Comparison of ENCODE assay signal across 8 cellular contexts in the genomic region with DNA sequence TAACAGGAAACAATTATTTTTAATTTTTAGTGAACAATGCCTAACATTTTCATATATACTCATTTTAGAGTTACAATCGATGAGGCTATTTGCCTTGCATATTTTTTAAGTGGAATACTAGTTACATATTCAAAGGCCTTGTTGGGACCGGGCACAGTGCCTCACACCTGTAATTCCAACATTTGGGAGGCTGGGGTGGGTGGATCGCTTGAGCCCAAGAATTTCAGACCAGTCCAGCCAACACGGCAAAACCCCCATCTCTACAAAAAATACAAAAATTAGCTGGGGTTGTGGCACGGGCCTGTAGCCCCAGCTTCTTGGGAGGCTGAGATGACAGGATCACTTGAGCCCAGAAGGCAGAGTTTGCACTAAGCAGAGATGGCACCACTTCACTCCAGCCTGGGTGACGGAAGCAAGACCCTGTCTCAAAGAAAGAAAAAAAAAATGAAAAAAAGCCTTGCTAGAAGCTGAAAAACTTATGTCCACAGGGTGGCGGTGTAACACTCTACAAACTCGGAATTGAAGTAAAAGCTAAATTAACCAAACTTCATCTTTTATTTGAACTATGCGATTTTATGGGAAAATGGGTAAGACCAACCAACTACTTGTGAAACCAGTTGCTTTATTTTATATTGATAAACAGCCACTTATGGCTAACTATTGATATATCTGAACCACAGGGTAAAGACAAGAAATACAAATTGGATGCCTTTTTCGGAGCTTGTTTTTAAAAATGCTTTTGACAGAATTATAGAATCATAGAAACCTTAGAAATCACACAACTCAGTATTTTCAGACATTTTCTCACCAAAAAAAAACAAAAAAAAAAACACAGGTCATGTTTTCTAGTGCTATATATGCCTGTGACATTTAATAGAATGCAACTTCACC. TPM values are rescaled to one million over a fixed set of nuclear protein-coding genes. Genes with fewer than 3 reads are reported as not detected.
A peak's percentile ranks its signal among the peaks of the same experiment; 100 is the strongest.
DNase-seq lines count a peak whose midpoint lies in the region; ATAC-seq and TF ChIP-seq lines count a peak whose summit lies in the region.

No MANE protein-coding gene starts in this region.

- intact Hi-C loops in left ventricle myocardium inferior (cut with micrococcal nuclease) = loop anchor here (2.0 kb wide), 1 partner anchor 107 kb away; no protein-coding TSS in a partner anchor

- no peaks in the 10 kb centered on the region for H3K36me3 ChIP-seq in MG63
- no peaks in the 10 kb centered on the region for H3K36me3 ChIP-seq in left ventricle myocardium inferior
- H3K36me3 ChIP-seq in skeletal muscle satellite cell (ENCODE audit: insufficient read depth, low read length) = no peaks in the 10 kb centered on the region

- H3K4me2 ChIP-seq in skeletal muscle satellite cell (ENCODE audit: low read length) = peak overlapping the region; percentile 59

- no peaks in the 10 kb centered on the region for H3K27me3 ChIP-seq in MG63
- peaks cover 23% of the 10 kb centered on the region for H3K27me3 ChIP-seq in left ventricle myocardium inferior (ENCODE audit: low read depth)
- no peaks in the 10 kb centered on the region for H3K27me3 ChIP-seq in skeletal muscle satellite cell (ENCODE audit: control insufficient read depth, insufficient read depth, low read length)

- DNase-seq in GM12864 (ENCODE audit: low read depth) (peak; percentile 38), MG63 (peak; percentile 48), SK-N-DZ (ENCODE audit: low spot score) (peak; percentile 74), left ventricle myocardium inferior (no peak)
- DNase-seq in activated naive CD4-positive, alpha-beta T cell treated with anti-CD3 and anti-CD28 coated beads, Interleukin-2, amount 50 U/mL, for 16 hours = peak; percentile 64

- no peaks in the 10 kb centered on the region for H3K9me3 ChIP-seq in MG63
- H3K9me3 ChIP-seq in left ventricle myocardium inferior (replicated peaks) = no peaks in the 10 kb centered on the region
- no peaks in the 10 kb centered on the region for H3K9me3 ChIP-seq in skeletal muscle satellite cell (replicated peaks; ENCODE audit: low read length)

- peak overlapping the region; percentile 89 for H3K9ac ChIP-seq in skeletal muscle satellite cell (ENCODE audit: low read depth, low read length)

- ATAC-seq in GM21825 (IDR thresholded peaks at IDR 0.05; ENCODE audit: unreplicated experiment) (no peak), GM18870 (IDR thresholded peaks at IDR 0.05; ENCODE audit: unreplicated experiment) (no peak)

- H3K4me3 ChIP-seq in GM12864 (ENCODE audit: low read depth, low read length) (no peak overlapping the region), MG63 (no peak overlapping the region), left ventricle myocardium inferior (no peak overlapping the region), skeletal muscle satellite cell (ENCODE audit: low read length) (peak overlapping the region; percentile 16)

- TF ChIP-seq CTCF in GM12864 (IDR thresholded peaks at IDR 0.05; ENCODE audit: low read depth, low read length, missing control alignments) (peak; percentile 69), left ventricle myocardium inferior (IDR thresholded peaks at IDR 0.05; ENCODE audit: borderline replicate concordance) (peak; percentile 83)

- H3K4me1 ChIP-seq in left ventricle myocardium inferior = peaks cover 6% of the 10 kb centered on the region
- peaks cover 63% of the 10 kb centered on the region for H3K4me1 ChIP-seq in skeletal muscle satellite cell (ENCODE audit: control insufficient read depth, insufficient read depth, low read length)

- H3K27ac ChIP-seq in left ventricle myocardium inferior (replicated peaks) = no peak overlapping the region

RNA-seq across cellular contexts. Expression of a gene that starts 24.1 kb away (rescaled TPM):
- total RNA-seq in MG63 (2014; rRNA removed; shearing (Covaris generic); ENCODE audit: low replicate concordance) = 0.43 and 0.76 TPM in 2 replicates
- polyA plus RNA-seq in SK-N-DZ (2014; cell fraction: cytosol; rRNA removed) = not detected in 2 replicates
- polyA plus RNA-seq in SK-N-DZ (2014; cell fraction: nucleus; rRNA removed) = 0.02 TPM in 2 replicates
- 0.08 TPM for total RNA-seq in left ventricle myocardium inferior
- total RNA-seq in skeletal muscle satellite cell (2012; rRNA removed) = 2.0 and 4.3 TPM in 2 replicates

RNA-seq across cellular contexts. Expression of a gene that starts 32.7 kb away (rescaled TPM):
- total RNA-seq in MG63 (2014; rRNA removed; shearing (Covaris generic); ENCODE audit: low replicate concordance) = 20.9 and 34.8 TPM in 2 replicates
- 8.6 and 11.5 TPM in 2 replicates for polyA plus RNA-seq in SK-N-DZ (2014; cell fraction: cytosol; rRNA removed)
- polyA plus RNA-seq in SK-N-DZ (2014; cell fraction: nucleus; rRNA removed) = 4.8 and 8.0 TPM in 2 replicates
- total RNA-seq in left ventricle myocardium inferior = 5.5 TPM
- 24.2 and 30.2 TPM in 2 replicates for total RNA-seq in skeletal muscle satellite cell (2012; rRNA removed)
